In genomic region chr1:229440821-229441537, GRCh38 we compare ENCODE assay signal across 8 cellular contexts. TPM values are rescaled to one million over a fixed set of nuclear protein-coding genes. Genes with fewer than 3 reads are reported as not detected.
DNase-seq lines count a peak whose midpoint lies in the region; ATAC-seq and TF ChIP-seq lines count a peak whose summit lies in the region.

No MANE protein-coding gene starts in this region.

- no peak overlapping the region for H3K4me3 ChIP-seq in SK-N-SH (ENCODE audit: low read depth in 2 of 2, low read length in 1 of 2)

- H4K20me1 ChIP-seq in SK-N-SH (ENCODE audit: insufficient read depth): no peaks in the 10 kb centered on the region

- DNase-seq in SK-N-SH (no peak), kidney glomerular epithelial cell (lab: John Stamatoyannopoulos, UW) (peak; percentile 85), head of caudate nucleus (no peak), NCI-H345 treated with DMSO at 0.1 percent for 48 hours (lab: John Stamatoyannopoulos, UW; ENCODE audit: unreplicated experiment) (no peak), erythroblast (lab: John Stamatoyannopoulos, UW) (no peak)
- no peak for DNase-seq in stimulated activated CD4-positive, alpha-beta T cell treated with anti-CD3 and anti-CD28 coated beads, Interleukin-2, amount 100 ng/mL, for 24 hours

- no peaks in the 10 kb centered on the region for H3K27me3 ChIP-seq in SK-N-SH (ENCODE audit: insufficient read depth)

- peaks cover 27 to 35% of the 10 kb centered on the region in 2 experiments for H3K36me3 ChIP-seq in SK-N-SH (replicated peaks in 1 of 2; ENCODE audit: control insufficient read depth in 1 of 2, insufficient read depth in 2 of 2, low read length in 1 of 2)

- TF ChIP-seq CTCF in SK-N-SH (IDR thresholded peaks at IDR 0.05): no peak

- ATAC-seq in GM18861 (IDR thresholded peaks at IDR 0.05; ENCODE audit: unreplicated experiment) (peak; percentile 99), HG02588 (IDR thresholded peaks at IDR 0.05; ENCODE audit: unreplicated experiment) (peak; percentile 98)

- POLR2A ChIA-PET in SK-N-SH (lab: Yijun Ruan, JAX): no interaction called here

- H3K4me2 ChIP-seq in SK-N-SH: no peak overlapping the region

- peak overlapping the region in 1 of 2 experiments; percentile 37; a peak in 3 of 4 replicates for H3K27ac ChIP-seq in SK-N-SH (ENCODE audit: low read depth in 2 of 2, low read length in 1 of 2)

- WGBS in SK-N-SH (ENCODE audit: low lambda C conversion rate): 84% methylated on average over 6 of the region's 6 CpGs

- TF ChIP-seq RAD21 in SK-N-SH (IDR thresholded peaks at IDR 0.05; ENCODE audit: low read length): no peak

- CTCF ChIA-PET in SK-N-SH (lab: Yijun Ruan, JAX): interaction anchor here (1.0 to 2.2 kb wide), 5 partner anchors 12 to 777 kb away, joined by 3 to 13 read pairs (median 4); partner anchors contain the start of gene RAB4A

- H3F3A ChIP-seq in SK-N-SH (replicated peaks; ENCODE audit: insufficient read depth): peaks cover 15% of the 10 kb centered on the region

- H3K4me1 ChIP-seq in SK-N-SH (ENCODE audit: control insufficient read depth in 1 of 2, insufficient read depth in 2 of 2, low read depth in 1 of 2, low read length in 1 of 2): peaks cover 4 to 5% of the 10 kb centered on the region in 2 experiments; a peak in 1 of 4 replicates

- H3K9ac ChIP-seq in SK-N-SH: no peak overlapping the region

- H3K9me3 ChIP-seq in SK-N-SH: no peaks in the 10 kb centered on the region

- H3K9me2 ChIP-seq in SK-N-SH: no peaks in the 10 kb centered on the region

- no peak for TF ChIP-seq EP300 in SK-N-SH (IDR thresholded peaks at IDR 0.05; ENCODE audit: borderline replicate concordance in 1 of 2, low read depth in 1 of 2, low read length in 1 of 2)

- no peak for TF ChIP-seq POLR2A in erythroblast (IDR thresholded peaks at IDR 0.05; ENCODE audit: low read length)

- H2AFZ ChIP-seq in SK-N-SH (ENCODE audit: low read depth): no peak overlapping the region

- no peaks in the 10 kb centered on the region for H3K79me2 ChIP-seq in SK-N-SH (ENCODE audit: insufficient read depth)

- intact Hi-C loops in head of caudate nucleus (cut with DNase I): no loop called here

TF ChIP-seq in SK-N-SH, 30 proteins besides CTCF, POLR2A, EP300 and RAD21:
- no peak for TF ChIP-seq RFX5 (IDR thresholded peaks at IDR 0.05; ENCODE audit: low read length)
- peak; percentile 47 for TF ChIP-seq FOSL2 (IDR thresholded peaks at IDR 0.05; ENCODE audit: borderline replicate concordance, low read depth)
- TF ChIP-seq TEAD4 (IDR thresholded peaks at IDR 0.05; ENCODE audit: borderline replicate concordance, insufficient read depth): no peak
- no peak for TF ChIP-seq MXI1 (IDR thresholded peaks at IDR 0.05; ENCODE audit: low read depth, low read length)
- peak; percentile 33 for TF ChIP-seq JUND (IDR thresholded peaks at IDR 0.05)
- TF ChIP-seq RXRA (IDR thresholded peaks at IDR 0.05; ENCODE audit: borderline replicate concordance, low read depth): no peak
- TF ChIP-seq USF1 (IDR thresholded peaks at IDR 0.05; ENCODE audit: borderline replicate concordance, low read depth): no peak
- no peak for TF ChIP-seq GABPA (IDR thresholded peaks at IDR 0.05; ENCODE audit: low read depth)
- TF ChIP-seq MAX (IDR thresholded peaks at IDR 0.05; ENCODE audit: low read depth): no peak
- no peak for TF ChIP-seq TCF12 (IDR thresholded peaks at IDR 0.05)
- TF ChIP-seq SIN3A (IDR thresholded peaks at IDR 0.05; ENCODE audit: borderline replicate concordance, low read depth, low read length): no peak
TF ChIP-seq in SK-N-SH: peak in this region for 2.

RNA-seq across cellular contexts. Expression of gene ACTA1, which starts 7.1 kb away (rescaled TPM):
- 0.21 and 0.36 TPM in 2 replicates for polyA plus RNA-seq in SK-N-SH (2012; rRNA removed)
- 0.03 and 0.05 TPM in 2 replicates for polyA plus RNA-seq in SK-N-SH (2012; cell fraction: cytosol; rRNA removed)
- polyA plus RNA-seq in SK-N-SH (2012; cell fraction: nucleus; rRNA removed): 2.7 TPM in 2 replicates
